ENCODE assay signal across 1 cellular context in genomic region chr14:54533100-54533499, GRCh38.
TF ChIP-seq lines count a peak whose summit lies in the region.

No MANE protein-coding gene starts in this region.

TF ChIP-seq in GM23338, 12 proteins besides CTCF, POLR2A, EP300 and RAD21 (continued from another document):
- TF ChIP-seq ZNF462 (CRISPR knock-in tag; IDR thresholded peaks at IDR 0.05) = no peak
TF ChIP-seq in GM23338: peak in this region for 0.
